In the genomic region with DNA sequence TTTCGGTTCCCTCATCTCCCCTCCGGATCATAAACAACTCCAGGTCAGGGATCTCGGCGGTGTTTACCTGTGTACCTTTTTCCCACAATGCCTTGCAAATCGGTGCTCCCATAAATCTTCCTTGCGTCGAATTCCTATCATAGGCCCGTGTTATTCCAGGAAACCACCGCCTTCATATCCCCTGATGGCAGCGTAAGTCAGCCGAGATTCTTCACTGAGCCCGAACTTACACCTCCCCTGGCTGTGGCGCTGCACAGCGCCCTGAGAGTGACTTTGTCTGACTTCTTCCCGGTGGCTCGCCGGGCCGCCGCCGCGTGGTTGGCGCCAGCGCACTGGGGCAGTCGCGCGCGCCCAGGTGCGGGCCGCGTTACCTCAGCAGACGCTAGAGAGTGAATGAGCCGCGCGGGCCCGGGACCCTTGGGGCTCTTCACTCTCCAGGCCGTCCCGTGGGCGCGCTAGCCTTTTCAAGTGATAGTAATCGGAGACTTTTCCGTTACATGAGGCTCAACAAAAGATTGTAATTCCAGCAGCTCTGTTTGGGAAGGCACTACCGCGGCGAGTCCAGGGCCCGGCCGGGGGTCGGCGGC, we compare ENCODE assay signal across 8 cellular contexts.
DNase-seq lines count a peak whose midpoint lies in the region; ATAC-seq and TF ChIP-seq lines count a peak whose summit lies in the region.

No MANE protein-coding gene starts in this region.

- peaks cover 8% of the 10 kb centered on the region for H3K36me3 Mint-ChIP-seq in activated T-helper 1 cell treated with anti-CD3 and anti-CD28 coated beads, Interleukin-12 subunit alpha, Interleukin-12 subunit beta, Interleukin-2, Interleukin-4 antibody, amounts not matched to agents 30 ng/mL and 10 ng/mL and 1 ng/mL, durations not matched to agents 14 hours and 24 hours and 36 hours (ENCODE audit: low read depth)

- no peaks in the 10 kb centered on the region for H3K9me3 Mint-ChIP-seq in activated T-helper 1 cell treated with anti-CD3 and anti-CD28 coated beads, Interleukin-12 subunit alpha, Interleukin-12 subunit beta, Interleukin-2, Interleukin-4 antibody, amounts not matched to agents 30 ng/mL and 10 ng/mL and 1 ng/mL, durations not matched to agents 14 hours and 24 hours and 36 hours

- H3K27ac ChIP-seq in upper lobe of left lung = peak overlapping the region; percentile 93 to 95 (median 94)

- H3K9me3 ChIP-seq in neuron (ENCODE audit: low read length) (no peaks in the 10 kb centered on the region), upper lobe of left lung (no peaks in the 10 kb centered on the region)

- H3K27me3 ChIP-seq in neuron (ENCODE audit: insufficient read depth, low read length) (no peaks in the 10 kb centered on the region), upper lobe of left lung (no peaks in the 10 kb centered on the region)

- WGBS in upper lobe of left lung, 2 donors = 2 to 21% methylated on average over 14 to 32 of the region's 48 CpGs

- ATAC-seq in GM19025 (IDR thresholded peaks at IDR 0.05; ENCODE audit: low read depth, unreplicated experiment) (peak; percentile 51), HG03342 (IDR thresholded peaks at IDR 0.05; ENCODE audit: unreplicated experiment) (peak; percentile 44), upper lobe of left lung (ENCODE audit: low FRiP score in 2 of 2) (peak in 1 of 2 donors; percentile 45)

- H3K27ac Mint-ChIP-seq in activated T-helper 1 cell treated with anti-CD3 and anti-CD28 coated beads, Interleukin-12 subunit alpha, Interleukin-12 subunit beta, Interleukin-2, Interleukin-4 antibody, amounts not matched to agents 30 ng/mL and 10 ng/mL and 1 ng/mL, durations not matched to agents 14 hours and 24 hours and 36 hours = peak overlapping the region; percentile 41

- TF ChIP-seq CTCF in fibroblast of pulmonary artery (IDR thresholded peaks at IDR 0.05; ENCODE audit: low read length, missing control alignments) (no peak), upper lobe of left lung (IDR thresholded peaks at IDR 0.05) (peak in 2 of 6 experiments; percentile 6 to 13)

- H3K4me1 Mint-ChIP-seq in activated T-helper 1 cell treated with anti-CD3 and anti-CD28 coated beads, Interleukin-12 subunit alpha, Interleukin-12 subunit beta, Interleukin-2, Interleukin-4 antibody, amounts not matched to agents 30 ng/mL and 10 ng/mL and 1 ng/mL, durations not matched to agents 14 hours and 24 hours and 36 hours (ENCODE audit: low read depth) = peaks cover 89% of the 10 kb centered on the region

- H2AFZ ChIP-seq in neuron (ENCODE audit: low read depth, low read length) = peak overlapping the region; percentile 97

- intact Hi-C loops in activated T-helper 1 cell treated with anti-CD3 and anti-CD28 coated beads, Interleukin-12 subunit alpha, Interleukin-12 subunit beta, Interleukin-2, Interleukin-4 antibody, amounts not matched to agents 30 ng/mL and 10 ng/mL and 1 ng/mL, durations not matched to agents 14 hours and 24 hours and 36 hours (cut with micrococcal nuclease) = loop anchor here (1.0 to 10.0 kb wide), 5 partner anchors 49 to 1137 kb away; partner anchors contain the start of genes EML6 and PNPT1

- peaks cover 26% of the 10 kb centered on the region for H3K4me1 ChIP-seq in neuron (ENCODE audit: insufficient read depth, low read length)
- H3K4me1 ChIP-seq in upper lobe of left lung = peaks cover 70 to 94% (median 72%) of the 10 kb centered on the region in 4 donors

- TF ChIP-seq POLR2A in upper lobe of left lung (IDR thresholded peaks at IDR 0.05) = no peak

- TF ChIP-seq EP300 in upper lobe of left lung (IDR thresholded peaks at IDR 0.05) = no peak

- H3K4me3 Mint-ChIP-seq in activated T-helper 1 cell treated with anti-CD3 and anti-CD28 coated beads, Interleukin-12 subunit alpha, Interleukin-12 subunit beta, Interleukin-2, Interleukin-4 antibody, amounts not matched to agents 30 ng/mL and 10 ng/mL and 1 ng/mL, durations not matched to agents 14 hours and 24 hours and 36 hours = peak overlapping the region; percentile 74

- H3K36me3 ChIP-seq in neuron (ENCODE audit: insufficient read depth, low read length) (no peaks in the 10 kb centered on the region), upper lobe of left lung (no peaks in the 10 kb centered on the region)

- H3K4me3 ChIP-seq in fibroblast of pulmonary artery (replicated peaks; ENCODE audit: low read depth, low read length) = peak overlapping the region; percentile 68
- H3K4me3 ChIP-seq in neuron (ENCODE audit: low read length) = peak overlapping the region; percentile 80
- H3K4me3 ChIP-seq in upper lobe of left lung = peak overlapping the region; percentile 27 to 66 (median 56)

- peaks cover 3% of the 10 kb centered on the region for H3K27me3 Mint-ChIP-seq in activated T-helper 1 cell treated with anti-CD3 and anti-CD28 coated beads, Interleukin-12 subunit alpha, Interleukin-12 subunit beta, Interleukin-2, Interleukin-4 antibody, amounts not matched to agents 30 ng/mL and 10 ng/mL and 1 ng/mL, durations not matched to agents 14 hours and 24 hours and 36 hours (ENCODE audit: insufficient read depth)

- DNase-seq in AML-193 (lab: John Stamatoyannopoulos, UW) (peak; percentile 24 to 45), NOMO-1 treated with DMSO at 0.1 percent for 48 hours (lab: John Stamatoyannopoulos, UW; ENCODE audit: unreplicated experiment) (peak; percentile 46), fibroblast of pulmonary artery (ENCODE audit: low read depth) (peak; percentile 48), upper lobe of left lung (peak; percentile 76 to 94)
- DNase-seq in activated T-helper 1 cell treated with anti-CD3 and anti-CD28 coated beads, Interleukin-12 subunit alpha, Interleukin-12 subunit beta, Interleukin-2, Interleukin-4 antibody, amounts not matched to agents 30 ng/mL and 10 ng/mL and 1 ng/mL, durations not matched to agents 14 hours and 24 hours and 36 hours (ENCODE audit: low spot score) = peak; percentile 66

Comparison
In these comparisons a context has a peak if more than half of its experiments do, and no peak if none do; other contexts are left out.
1. DNase-seq: peak in every context shown above with its lines; median percentile 85 in upper lobe of left lung; 66 in activated T-helper 1 cell treated with anti-CD3 and anti-CD28 coated beads, Interleukin-12 subunit alpha, Interleukin-12 subunit beta, Interleukin-2, Interleukin-4 antibody, amounts not matched to agents 30 ng/mL and 10 ng/mL and 1 ng/mL, durations not matched to agents 14 hours and 24 hours and 36 hours; 48 in fibroblast of pulmonary artery; 46 in NOMO-1 treated with DMSO at 0.1 percent for 48 hours; 34 in AML-193.